13 cellular contexts compared by ENCODE assay signal in genomic region chr10:3892440-3893101, GRCh38.
DNase-seq lines count a peak whose midpoint lies in the region; ATAC-seq, FAIRE-seq and TF ChIP-seq lines count a peak whose summit lies in the region.
"Had no signal": no experiment of that assay in that cellular context is flagged by ENCODE, and none has a peak within 500 bp of the region (broad histone marks: within the 10 kb centered on the region; RNA-seq: fewer than 3 reads in every experiment).

No MANE protein-coding gene starts in this region.

- H3K4me1 Mint-ChIP-seq in naive thymus-derived CD4-positive, alpha-beta T cell, result peaks cover 4 to 38% (median 12%) of the 10 kb centered on the region in 7 donors

- H2AFZ ChIP-seq in OCI-LY3 (ENCODE audit: low read depth, low read length) (peak overlapping the region; percentile 52; the same call in 1 of the 2 replicates), hepatocyte (no peak overlapping the region)

- CTCF ChIA-PET in A549 (lab: Yijun Ruan, JAX), result no interaction called here
- CTCF ChIA-PET in naive thymus-derived CD4-positive, alpha-beta T cell (lab: Charles Lee), result interaction anchor here (0.6 kb wide), 1 partner anchor 497 kb away, joined by 3 read pairs; no protein-coding TSS in a partner anchor

- H3K4me3 ChIP-seq in A549, result no peak overlapping the region
- H3K4me3 ChIP-seq in OCI-LY3 (ENCODE audit: low read length), result no peak overlapping the region
- H3K4me3 ChIP-seq in bronchial epithelial cell (ENCODE audit: low read depth, low read length), result no peak overlapping the region
- no peak overlapping the region for H3K4me3 ChIP-seq in naive thymus-derived CD4-positive, alpha-beta T cell (ENCODE audit: low read length)
- H3K4me3 ChIP-seq in hepatocyte, result no peak overlapping the region
- H3K4me3 ChIP-seq: breast epithelium, left ventricle myocardium inferior had no signal

- H3K9me3 Mint-ChIP-seq in naive thymus-derived CD4-positive, alpha-beta T cell, result no peaks in the 10 kb centered on the region

- H3K36me3 ChIP-seq in OCI-LY3 (replicated peaks; ENCODE audit: low read depth, low read length) (no peaks in the 10 kb centered on the region), bronchial epithelial cell (ENCODE audit: control insufficient read depth, insufficient read depth, low read length) (no peaks in the 10 kb centered on the region), hepatocyte (replicated peaks; ENCODE audit: insufficient read depth, low read depth) (no peaks in the 10 kb centered on the region)
- no peaks in the 10 kb centered on the region for H3K36me3 ChIP-seq in naive thymus-derived CD4-positive, alpha-beta T cell (ENCODE audit: control insufficient read depth in 2 of 3, insufficient read depth in 3 of 3, low read length in 3 of 3)
- H3K36me3 ChIP-seq: breast epithelium, left ventricle myocardium inferior had no signal

- FAIRE-seq in A549 (lab: Jason Lieb, UNC) (no peak), bronchial epithelial cell (lab: Jason Lieb, UNC) (no peak)

- POLR2A ChIA-PET in A549 (lab: Yijun Ruan, JAX), result interaction anchor here (2.3 kb wide), 1 partner anchor 107 kb away, joined by 7 read pairs; the partner anchor contains the start of gene KLF6
- POLR2A ChIA-PET in naive thymus-derived CD4-positive, alpha-beta T cell (lab: Charles Lee), result no interaction called here

- H3K27ac ChIP-seq in A549 (peak overlapping the region; percentile 95 to 96; a peak in 5 of 6 replicates), OCI-LY3 (ENCODE audit: low read length) (no peak overlapping the region), hepatocyte (no peak overlapping the region)
- no peak overlapping the region for H3K27ac ChIP-seq in naive thymus-derived CD4-positive, alpha-beta T cell (ENCODE audit: low read depth, low read length)
- H3K27ac ChIP-seq: left ventricle myocardium inferior had no signal

- peak overlapping the region in 1 of 10 donors; percentile 56 for H3K4me3 Mint-ChIP-seq in naive thymus-derived CD4-positive, alpha-beta T cell

- H3K9me2 ChIP-seq in hepatocyte (replicated peaks; ENCODE audit: insufficient read depth), result no peaks in the 10 kb centered on the region

- DNase-seq in A549 (ENCODE audit: low read depth in 1 of 2, low spot score in 1 of 2), result no peak
- peak; percentile 85 for DNase-seq in bronchial epithelial cell (ENCODE audit: low read depth)
- no peak for DNase-seq in naive thymus-derived CD4-positive, alpha-beta T cell
- no peak for DNase-seq in activated effector memory CD4-positive, alpha-beta T cell treated with anti-CD3 and anti-CD28 coated beads, Interleukin-2, amount 50 U/mL, for 16 hours
- no peak for DNase-seq in hepatocyte (ENCODE audit: low spot score)
- DNase-seq: Karpas-422, left ventricle myocardium inferior, NCI-H226, Right ventricle myocardium superior had no signal

- no peak for TF ChIP-seq POLR2A in A549 (IDR thresholded peaks at IDR 0.05; ENCODE audit: low read length)

- H3K36me3 Mint-ChIP-seq in naive thymus-derived CD4-positive, alpha-beta T cell, result no peaks in the 10 kb centered on the region

- TF ChIP-seq EP300 in A549 (IDR thresholded peaks at IDR 0.05), result no peak

- no peak overlapping the region for H3K4me2 ChIP-seq in A549
- H3K4me2 ChIP-seq in OCI-LY3 (ENCODE audit: low read length), result peak overlapping the region; percentile 53
- H3K4me2 ChIP-seq in hepatocyte, result no peak overlapping the region

- no peaks in the 10 kb centered on the region for H3K27me3 Mint-ChIP-seq in naive thymus-derived CD4-positive, alpha-beta T cell

- no peak for TF ChIP-seq RAD21 in A549 (conservative IDR thresholded peaks at IDR 0.05 in 1 of 2, IDR thresholded peaks at IDR 0.05 in 1 of 2)

- H3K79me2 ChIP-seq in OCI-LY3 (ENCODE audit: low read length) (no peaks in the 10 kb centered on the region), hepatocyte (no peaks in the 10 kb centered on the region)

- ATAC-seq in A549 (no peak), GM19463 (IDR thresholded peaks at IDR 0.05; ENCODE audit: unreplicated experiment) (no peak), HG02588 (IDR thresholded peaks at IDR 0.05; ENCODE audit: unreplicated experiment) (no peak)
- ATAC-seq in naive thymus-derived CD4-positive, alpha-beta T cell, result peak; percentile 75

- H4K20me1 ChIP-seq in OCI-LY3 (ENCODE audit: insufficient read depth, low read length), result no peaks in the 10 kb centered on the region
- no peaks in the 10 kb centered on the region for H4K20me1 ChIP-seq in hepatocyte (ENCODE audit: insufficient read depth, poor library complexity, severe bottlenecking)

- peak overlapping the region in 6 of 9 donors; percentile 12 to 72 (median 40) for H3K27ac Mint-ChIP-seq in naive thymus-derived CD4-positive, alpha-beta T cell

- H3K9me3 ChIP-seq in A549 (no peaks in the 10 kb centered on the region), OCI-LY3 (ENCODE audit: insufficient read depth, low read length) (no peaks in the 10 kb centered on the region), hepatocyte (ENCODE audit: low read depth) (no peaks in the 10 kb centered on the region)
- H3K9me3 ChIP-seq in naive thymus-derived CD4-positive, alpha-beta T cell (ENCODE audit: control insufficient read depth in 2 of 3, low read length in 3 of 3), result no peaks in the 10 kb centered on the region
- H3K9me3 ChIP-seq: breast epithelium, left ventricle myocardium inferior had no signal

- intact Hi-C loops in naive thymus-derived CD4-positive, alpha-beta T cell (cut with micrococcal nuclease), result loop anchor here in 1 of 2 donors (5.0 kb wide), 3 partner anchors 40 to 80 kb away; no protein-coding TSS in a partner anchor

- no peak overlapping the region for H3K9ac ChIP-seq in OCI-LY3 (ENCODE audit: low read length)

- 80% methylated on average over 6 of the region's 6 CpGs for WGBS in A549 (ENCODE audit: missing lambda C conversion rate)
- WGBS in hepatocyte (ENCODE audit: low lambda C conversion rate, missing lambda C conversion rate), result 69% methylated on average over 6 of the region's 6 CpGs

- H3K27me3 ChIP-seq in OCI-LY3 (ENCODE audit: low read depth, low read length) (no peaks in the 10 kb centered on the region), bronchial epithelial cell (ENCODE audit: control insufficient read depth, insufficient read depth, low read length) (no peaks in the 10 kb centered on the region), hepatocyte (no peaks in the 10 kb centered on the region)
- no peaks in the 10 kb centered on the region for H3K27me3 ChIP-seq in naive thymus-derived CD4-positive, alpha-beta T cell (ENCODE audit: control insufficient read depth in 2 of 2, insufficient read depth in 2 of 2, low read length in 2 of 2)
- H3K27me3 ChIP-seq: breast epithelium had no signal

- H3K4me1 ChIP-seq in A549, result peaks cover 76% of the 10 kb centered on the region
- peaks cover 25% of the 10 kb centered on the region for H3K4me1 ChIP-seq in OCI-LY3 (ENCODE audit: low read length)
- H3K4me1 ChIP-seq in naive thymus-derived CD4-positive, alpha-beta T cell (ENCODE audit: control insufficient read depth in 2 of 2, insufficient read depth in 2 of 2, low read length in 2 of 2), result peaks cover 0 to 42% of the 10 kb centered on the region in 2 donors
- peaks cover 18% of the 10 kb centered on the region for H3K4me1 ChIP-seq in hepatocyte (ENCODE audit: insufficient read depth)
- H3K4me1 ChIP-seq: breast epithelium had no signal

- TF ChIP-seq CTCF in A549 (IDR thresholded peaks at IDR 0.05) (no peak), OCI-LY3 (IDR thresholded peaks at IDR 0.05; ENCODE audit: low read depth, low read length) (no peak), bronchial epithelial cell (IDR thresholded peaks at IDR 0.05; ENCODE audit: insufficient read depth, low read length, severe bottlenecking) (no peak), hepatocyte (IDR thresholded peaks at IDR 0.05; ENCODE audit: poor library complexity) (no peak)

TF ChIP-seq in A549, 52 proteins besides CTCF, POLR2A, EP300 and RAD21:
- TF ChIP-seq USF2 (IDR thresholded peaks at IDR 0.05) (no peak), PBX3 (IDR thresholded peaks at IDR 0.05) (no peak), FOSL2 (IDR thresholded peaks at IDR 0.05) (no peak), FOSL2 (CRISPR knock-in tag; IDR thresholded peaks at IDR 0.05) (no peak), SMC3 (IDR thresholded peaks at IDR 0.05) (no peak), MYC (IDR thresholded peaks at IDR 0.05; ENCODE audit: borderline replicate concordance, low read length) (no peak), E2F6 (IDR thresholded peaks at IDR 0.05; ENCODE audit: borderline replicate concordance, low read depth) (no peak), KDM5A (IDR thresholded peaks at IDR 0.05) (no peak), HEYL (CRISPR knock-in tag; IDR thresholded peaks at IDR 0.05) (no peak)

Comparison
In these comparisons a context has a peak if more than half of its experiments do, and no peak if none do; other contexts are left out.
1. H3K27ac ChIP-seq: peak in A549 (2 of 2); none in OCI-LY3 (single experiment), naive thymus-derived CD4-positive, alpha-beta T cell (single experiment) and hepatocyte (single experiment).